ENCODE assay signal across 17 cellular contexts in genomic region chr15:58697220-58697619, GRCh38.
"Had no signal": no experiment of that assay in that cellular context is flagged by ENCODE, and none has a peak within 500 bp of the region (broad histone marks: within the 10 kb centered on the region; RNA-seq: fewer than 3 reads in every experiment).

No MANE protein-coding gene starts in this region.

- H3K27ac ChIP-seq: ascending aorta, dorsolateral prefrontal cortex, skin epidermis, tibial nerve, VCaP had no signal

- ATAC-seq: activated T-cell treated with anti-CD3 and anti-CD28 coated beads, Interleukin-2, amount 50 U/mL, for 72 hours; esophagus mucosa; naive thymus-derived CD4-positive, alpha-beta T cell had no signal

- H3K36me3 ChIP-seq: ascending aorta had no signal

- H3K27me3 ChIP-seq: ascending aorta, dorsolateral prefrontal cortex, tibial nerve had no signal

- H3K4me3 Mint-ChIP-seq: activated CD4-positive, alpha-beta memory T cell treated with anti-CD3 and anti-CD28 coated beads, Interleukin-2, amount 10 ng/mL, durations not matched to agents 7 days and 5 days; activated T-cell treated with anti-CD3 and anti-CD28 coated beads, Interleukin-2, amount 50 U/mL, for 72 hours had no signal

- H3K27me3 Mint-ChIP-seq: activated CD4-positive, alpha-beta memory T cell treated with anti-CD3 and anti-CD28 coated beads, Interleukin-2, amount 10 ng/mL, durations not matched to agents 7 days and 5 days; naive thymus-derived CD4-positive, alpha-beta T cell had no signal

- H3K4me3 ChIP-seq: ascending aorta, dorsolateral prefrontal cortex, lung, skin epidermis, tibial nerve had no signal

- DNase-seq: activated CD4-positive, alpha-beta memory T cell treated with anti-CD3 and anti-CD28 coated beads, Interleukin-2, amount 10 ng/mL, durations not matched to agents 7 days and 5 days; activated CD8-positive, alpha-beta memory T cell treated with anti-CD3 and anti-CD28 coated beads, Interleukin-2, amount 50 U/mL, for 4 hours; activated T-cell treated with anti-CD3 and anti-CD28 coated beads, Interleukin-2, amount 50 U/mL, for 72 hours; dorsolateral prefrontal cortex; islet precursor cell; naive thymus-derived CD4-positive, alpha-beta T cell; posterior cingulate gyrus; stimulated activated CD4-positive, alpha-beta T cell treated with anti-CD3 and anti-CD28 coated beads, Interleukin-15, amount 100 ng/mL, for 24 hours; stimulated activated CD4-positive, alpha-beta T cell treated with anti-CD3 and anti-CD28 coated beads, Interleukin-4, amount 100 ng/mL, for 1 hour; stimulated activated naive CD4-positive, alpha-beta T cell treated with Interleukin-2 at 50 U/mL for 16 hours; substantia nigra had no signal

- H3K27ac Mint-ChIP-seq: activated CD4-positive, alpha-beta memory T cell treated with anti-CD3 and anti-CD28 coated beads, Interleukin-2, amount 10 ng/mL, durations not matched to agents 7 days and 5 days; activated T-cell treated with anti-CD3 and anti-CD28 coated beads, Interleukin-2, amount 50 U/mL, for 72 hours had no signal
